In genomic region chr11:86275493-86276370, GRCh38 we compare ENCODE assay signal across 17 cellular contexts. TPM values are rescaled to one million over a fixed set of nuclear protein-coding genes. Genes with fewer than 3 reads are reported as not detected.
DNase-seq lines count a peak whose midpoint lies in the region; ATAC-seq and TF ChIP-seq lines count a peak whose summit lies in the region.
"Had no signal": no experiment of that assay in that cellular context is flagged by ENCODE, and none has a peak within 500 bp of the region (broad histone marks: within the 10 kb centered on the region; RNA-seq: fewer than 3 reads in every experiment).

No MANE protein-coding gene starts in this region.

- no peak overlapping the region for H3K4me2 ChIP-seq in Loucy (ENCODE audit: low read depth, low read length, poor library complexity, severe bottlenecking)

- BruUV-seq in A673 (replicated peaks; lab: Mats Ljungman, UMichigan): no TSS peak

- no peak overlapping the region for H2AFZ ChIP-seq in Loucy (ENCODE audit: low read length)

- intact Hi-C loops in A673 (cut with micrococcal nuclease; ENCODE audit: unreplicated experiment): no loop called here
- intact Hi-C loops in psoas muscle (cut with DNase I): no loop called here

- no peak overlapping the region for H3K27ac ChIP-seq in A673 (ENCODE audit: low read depth, low read length, poor library complexity, severe bottlenecking)
- no peak overlapping the region for H3K27ac ChIP-seq in psoas muscle
- H3K27ac ChIP-seq: epithelial cell of prostate, sigmoid colon, upper lobe of left lung had no signal

- POLR2A ChIA-PET in A673 (lab: Charles Lee; ENCODE audit: low non-redundant PET): no interaction called here

- no peak overlapping the region for H3K9ac ChIP-seq in Loucy (ENCODE audit: low read depth, low read length, poor library complexity, severe bottlenecking)

- peaks cover 24% of the 10 kb centered on the region for H3K36me3 Mint-ChIP-seq in chondrocyte (ENCODE audit: low read depth)

- CTCF ChIA-PET in A673 (lab: Charles Lee): interaction anchor here (0.5 kb wide), 1 partner anchor 421 kb away, joined by 7 read pairs; no protein-coding TSS in a partner anchor

- peaks cover 43% of the 10 kb centered on the region for H3K79me2 ChIP-seq in Loucy (ENCODE audit: insufficient read depth, low read length)

- H3K27me3 Mint-ChIP-seq in chondrocyte (ENCODE audit: low read depth): no peaks in the 10 kb centered on the region
- H3K27me3 Mint-ChIP-seq: activated B cell treated with CpG ODN at 0.5 μM for 24 hours had no signal

- 94 to 97% (median 96%) methylated on average over 2 of the region's 2 CpGs for WGBS in psoas muscle, 3 donors

- DNase-seq in NCI-H1092 treated with DMSO at 0.1 percent for 48 hours (lab: John Stamatoyannopoulos, UW) (peak; percentile 40), NCI-H1092 (lab: John Stamatoyannopoulos, UW) (no peak), A673 (ENCODE audit: low spot score) (no peak), chondrocyte (ENCODE audit: low spot score) (no peak), psoas muscle (no peak), activated gamma-delta T cell treated with Interleukin-2 at 50 U/mL for 16 hours (no peak)
- DNase-seq: activated B cell treated with CpG ODN at 0.5 μM for 24 hours; amniotic stem cell; MG63; NCI-H2029; sigmoid colon; stimulated activated CD4-positive, alpha-beta T cell treated with anti-CD3 and anti-CD28 coated beads, Interleukin-4, amount 100 ng/mL, for 1 hour; T-helper 1 cell; upper lobe of left lung had no signal

- H3K4me3 Mint-ChIP-seq in chondrocyte (ENCODE audit: unreplicated experiment): no peak overlapping the region
- H3K4me3 Mint-ChIP-seq: activated B cell treated with CpG ODN at 0.5 μM for 24 hours had no signal

- peaks cover 25% of the 10 kb centered on the region for H4K20me1 ChIP-seq in Loucy (ENCODE audit: insufficient read depth, low read length, poor library complexity, severe bottlenecking)

- H3K4me1 Mint-ChIP-seq in chondrocyte (ENCODE audit: low read depth): no peaks in the 10 kb centered on the region

- H3F3A ChIP-seq in Loucy (ENCODE audit: low read depth): no peaks in the 10 kb centered on the region

- H3K27ac Mint-ChIP-seq in chondrocyte (ENCODE audit: unreplicated experiment): no peak overlapping the region
- H3K27ac Mint-ChIP-seq: activated B cell treated with CpG ODN at 0.5 μM for 24 hours had no signal

- TF ChIP-seq CTCF in A673 (conservative IDR thresholded peaks at IDR 0.05; ENCODE audit: low read depth, low read length) (peak; percentile 34; the same call in 1 of the 2 replicates), Loucy (conservative IDR thresholded peaks at IDR 0.05; ENCODE audit: low read length) (0 out of 2 replicates have a peak, but pooled peaks have one; percentile 38), chondrocyte (IDR thresholded peaks at IDR 0.05) (peak; percentile 18), psoas muscle (IDR thresholded peaks at IDR 0.05) (no peak)

- H3K4me3 ChIP-seq in A673 (ENCODE audit: low read depth, low read length, poor library complexity, severe bottlenecking) (no peak overlapping the region), Loucy (ENCODE audit: low read length, poor library complexity, severe bottlenecking) (no peak overlapping the region), psoas muscle (no peak overlapping the region)
- H3K4me3 ChIP-seq: MG63, sigmoid colon, upper lobe of left lung had no signal

- no peaks in the 10 kb centered on the region for H3K9me3 Mint-ChIP-seq in chondrocyte (ENCODE audit: low read depth)

- H3K9me2 ChIP-seq in Loucy (replicated peaks; ENCODE audit: low read depth, low read length): no peaks in the 10 kb centered on the region

- ATAC-seq in psoas muscle (no peak), HG03342 (IDR thresholded peaks at IDR 0.05; ENCODE audit: unreplicated experiment) (no peak)

- H3K4me1 ChIP-seq in A673 (ENCODE audit: insufficient read depth, low read length, poor library complexity, severe bottlenecking) (no peaks in the 10 kb centered on the region), Loucy (ENCODE audit: insufficient read depth, low read length, poor library complexity, severe bottlenecking) (no peaks in the 10 kb centered on the region), psoas muscle (no peaks in the 10 kb centered on the region)
- H3K4me1 ChIP-seq: sigmoid colon had no signal

- no peaks in the 10 kb centered on the region for H3K9me3 ChIP-seq in A673 (ENCODE audit: low read depth, low read length, poor library complexity, severe bottlenecking)
- H3K9me3 ChIP-seq in Loucy (ENCODE audit: insufficient read depth, low read depth, low read length): no peaks in the 10 kb centered on the region
- H3K9me3 ChIP-seq in psoas muscle: no peaks in the 10 kb centered on the region
- H3K9me3 ChIP-seq: MG63, sigmoid colon, upper lobe of left lung had no signal

- H3K36me3 ChIP-seq in A673 (ENCODE audit: insufficient read depth, low read length, poor library complexity, severe bottlenecking) (peaks cover 33% of the 10 kb centered on the region), Loucy (ENCODE audit: insufficient read depth, low read length) (peaks cover 79% of the 10 kb centered on the region), psoas muscle (ENCODE audit: insufficient read depth in 1 of 2, low read depth in 1 of 2) (peaks cover 0 to 49% of the 10 kb centered on the region in 2 donors)

- H3K27me3 ChIP-seq in A673 (replicated peaks; ENCODE audit: insufficient read depth, low read depth, low read length, poor library complexity) (no peaks in the 10 kb centered on the region), Loucy (ENCODE audit: insufficient read depth, low read length, poor library complexity, severe bottlenecking) (no peaks in the 10 kb centered on the region), psoas muscle (ENCODE audit: insufficient read depth in 3 of 3, low read length in 2 of 3) (no peaks in the 10 kb centered on the region)
- H3K27me3 ChIP-seq: MG63, sigmoid colon, upper lobe of left lung had no signal

RNA-seq across cellular contexts. Expression of gene HIKESHI, which starts 26.3 kb away (rescaled TPM):
- total RNA-seq in A673 (2021) (55.1 and 58.7 TPM in 2 replicates), chondrocyte (32.1 to 39.4 TPM (median 34.5 TPM) in 3 replicates), psoas muscle (10 to 100 TPM; 39.6 to 45.7 (median 41.4) TPM)
- polyA plus RNA-seq in psoas muscle: 10 to 100 TPM; 50.8 to 74.9 (median 63.6) TPM

RNA-seq across cellular contexts. Expression of gene EED, which starts 31.2 kb away (rescaled TPM):
- total RNA-seq in A673 (2021): 37.5 and 43.4 TPM in 2 replicates
- total RNA-seq in chondrocyte: 13.8 to 22.8 TPM (median 14.1 TPM) in 3 replicates
- total RNA-seq in psoas muscle: 10 to 100 TPM in 3 of 4 donors, 1 to 10 TPM in 1; 9.6 to 11.6 (median 10.7) TPM
- 10 to 100 TPM in 2 of 3 donors, 1 to 10 TPM in 1; 8.1 to 14.6 (median 14.0) TPM for polyA plus RNA-seq in psoas muscle
